ENCODE assay signal across 1 cellular context in the genomic region with DNA sequence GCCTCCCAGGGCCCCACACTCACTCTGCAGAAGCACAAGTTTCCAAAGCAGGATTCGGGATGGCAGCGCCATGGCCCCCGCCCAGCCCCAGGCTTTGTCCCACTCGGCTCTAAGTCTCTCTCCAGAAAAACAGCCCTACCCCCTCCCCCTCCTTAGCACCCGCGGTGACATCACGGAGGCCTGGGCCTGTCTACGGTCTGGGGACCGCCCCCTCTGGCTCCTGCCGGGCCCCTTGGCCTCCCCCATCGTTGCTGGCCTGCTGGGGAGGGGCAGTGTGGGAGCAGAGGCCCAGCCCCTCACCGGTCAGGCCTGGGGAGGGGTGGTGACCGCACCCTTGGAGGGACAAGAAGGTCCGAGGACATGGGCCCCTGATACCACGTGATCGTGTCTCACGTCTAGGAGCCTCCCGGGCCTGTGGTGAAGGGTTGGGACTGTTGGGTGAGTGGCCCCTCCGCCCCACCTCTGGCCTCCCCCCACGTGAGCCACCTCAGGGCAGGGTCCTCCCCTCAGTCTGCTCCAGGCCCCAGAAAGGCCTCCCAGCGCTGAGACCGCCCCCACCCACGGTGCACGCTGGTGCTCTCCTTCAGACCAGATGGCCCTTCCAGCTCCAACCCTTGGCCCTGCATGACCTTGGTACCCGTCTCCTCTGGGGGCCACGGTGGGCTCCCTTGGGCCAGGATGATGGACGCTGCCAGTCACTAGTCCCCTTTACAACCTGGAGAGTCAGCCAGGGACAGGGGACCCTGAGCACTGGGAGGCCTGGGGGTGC.
TF ChIP-seq lines count a peak whose summit lies in the region.

A gene with protein sequence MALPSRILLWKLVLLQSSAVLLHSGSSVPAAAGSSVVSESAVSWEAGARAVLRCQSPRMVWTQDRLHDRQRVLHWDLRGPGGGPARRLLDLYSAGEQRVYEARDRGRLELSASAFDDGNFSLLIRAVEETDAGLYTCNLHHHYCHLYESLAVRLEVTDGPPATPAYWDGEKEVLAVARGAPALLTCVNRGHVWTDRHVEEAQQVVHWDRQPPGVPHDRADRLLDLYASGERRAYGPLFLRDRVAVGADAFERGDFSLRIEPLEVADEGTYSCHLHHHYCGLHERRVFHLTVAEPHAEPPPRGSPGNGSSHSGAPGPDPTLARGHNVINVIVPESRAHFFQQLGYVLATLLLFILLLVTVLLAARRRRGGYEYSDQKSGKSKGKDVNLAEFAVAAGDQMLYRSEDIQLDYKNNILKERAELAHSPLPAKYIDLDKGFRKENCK (minus strand): TSS at position 123 of the 769 bp plus-strand sequence. CDS start 51 bp downstream, at position 72.

TF ChIP-seq in GM23338, 12 proteins besides CTCF, POLR2A, EP300 and RAD21 (continued from another document):
- TF ChIP-seq ZNF331 (CRISPR knock-in tag; IDR thresholded peaks at IDR 0.05; ENCODE audit: low read depth), result no peak
